ENCODE assay signal across 11 cellular contexts in the genomic region with DNA sequence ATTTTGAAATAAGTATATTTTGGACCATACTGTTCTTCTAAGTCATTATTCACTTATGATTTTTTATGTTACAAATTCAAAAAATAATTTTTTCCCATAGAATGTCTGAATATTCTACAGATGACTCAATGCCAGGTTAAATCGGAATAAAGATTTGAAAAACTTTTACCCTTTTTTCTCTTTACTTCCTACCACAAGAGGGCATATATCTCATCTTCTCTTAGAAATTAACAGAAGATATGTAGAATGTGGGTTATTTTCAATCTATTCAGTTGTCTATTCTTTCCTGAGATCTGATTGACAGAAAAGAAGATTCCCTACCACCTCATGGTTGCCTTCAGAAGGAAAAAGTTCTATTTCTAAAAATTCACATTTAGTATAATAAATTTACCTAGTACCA. TPM values are rescaled to one million over a fixed set of nuclear protein-coding genes. Genes with fewer than 3 reads are reported as not detected.
DNase-seq lines count a peak whose midpoint lies in the region; TF ChIP-seq lines count a peak whose summit lies in the region.
"Had no signal": no experiment of that assay in that cellular context is flagged by ENCODE, and none has a peak within 500 bp of the region (broad histone marks: within the 10 kb centered on the region; RNA-seq: fewer than 3 reads in every experiment).

No MANE protein-coding gene starts in this region.

- H3K4me3 ChIP-seq in AG10803 (ENCODE audit: low read length) (no peak overlapping the region), astrocyte of the spinal cord (ENCODE audit: low read depth, low read length) (no peak overlapping the region), liver (ENCODE audit: low read depth in 1 of 3, low read length in 3 of 3) (no peak overlapping the region)

- H3K27me3 ChIP-seq in liver (ENCODE audit: control insufficient read depth in 4 of 4, insufficient read depth in 4 of 4, low read length in 3 of 4): no peaks in the 10 kb centered on the region

- H3K4me1 ChIP-seq in liver (ENCODE audit: control insufficient read depth in 4 of 4, insufficient read depth in 4 of 4, low read length in 3 of 4): no peaks in the 10 kb centered on the region

- H3K9ac ChIP-seq in liver (ENCODE audit: low read depth in 1 of 2, low read length in 2 of 2): no peak overlapping the region

- in situ Hi-C loops in KBM-7 (cut with MboI; ENCODE audit: low pct_unique_long_range_greater_than_20kb, low sequenced_read_pairs): no loop called here
- in situ Hi-C loops in astrocyte of the spinal cord (cut with HindIII; ENCODE audit: low sequenced_read_pairs): no loop called here

- no peaks in the 10 kb centered on the region for H3K9me3 ChIP-seq in liver (ENCODE audit: control insufficient read depth in 4 of 4, low read length in 3 of 4)

- TF ChIP-seq CTCF in AG10803 (conservative IDR thresholded peaks at IDR 0.05; ENCODE audit: low read length) (peak; percentile 47), astrocyte of the spinal cord (IDR thresholded peaks at IDR 0.05; ENCODE audit: low read depth, low read length) (peak; percentile 31), liver (IDR thresholded peaks at IDR 0.05; ENCODE audit: low read depth, low read length, missing input control) (peak; percentile 20)

- H3K27ac ChIP-seq in liver (ENCODE audit: low read depth in 1 of 2, low read length in 2 of 2): no peak overlapping the region

- DNase-seq in AG10803 (ENCODE audit: low read depth): no peak
- peak; percentile 14 for DNase-seq in KBM-7
- DNase-seq in astrocyte of the spinal cord (ENCODE audit: low read depth, low spot score): peak; percentile 24
- DNase-seq in stimulated activated CD4-positive, alpha-beta T cell treated with anti-CD3 and anti-CD28 coated beads, Interleukin-4, amount 100 ng/mL, for 24 hours: no peak
- no peak for DNase-seq in activated CD4-positive, alpha-beta T cell treated with anti-CD3 and anti-CD28 coated beads for 48 hours
- DNase-seq in NCI-H345 treated with DMSO at 0.1 percent for 48 hours (lab: John Stamatoyannopoulos, UW; ENCODE audit: unreplicated experiment): no peak
- no peak for DNase-seq in GF-D8 (lab: John Stamatoyannopoulos, UW)
- DNase-seq: activated T-cell treated with anti-CD3 and anti-CD28 coated beads, Interleukin-2, amount 50 U/mL, for 24 hours; DND-41; NK-92 treated with Interleukin-12 subunit alpha and Interleukin-12 subunit beta, amount 100 ng/mL, for 24 hours had no signal

- H3K36me3 ChIP-seq in liver (ENCODE audit: control insufficient read depth in 4 of 4, insufficient read depth in 3 of 4, low read depth in 1 of 4, low read length in 3 of 4): no peaks in the 10 kb centered on the region

- 53% methylated on average over 1 of the region's 1 CpG for WGBS in liver

- peak; percentile 55 to 64 for TF ChIP-seq RAD21 in liver (IDR thresholded peaks at IDR 0.05)

TF ChIP-seq in liver, 16 proteins besides CTCF, POLR2A, EP300 and RAD21:
- TF ChIP-seq GABPA (IDR thresholded peaks at IDR 0.05 in 1 of 2, conservative IDR thresholded peaks at IDR 0.05 in 1 of 2) (no peak), RXRA (IDR thresholded peaks at IDR 0.05) (no peak), FOXA1 (IDR thresholded peaks at IDR 0.05) (no peak), ZBTB33 (IDR thresholded peaks at IDR 0.05) (no peak), EGR1 (IDR thresholded peaks at IDR 0.05; ENCODE audit: low read depth in 2 of 2) (no peak), NR2F2 (IDR thresholded peaks at IDR 0.05) (no peak), HNF4G (IDR thresholded peaks at IDR 0.05) (no peak), HNF4A (conservative IDR thresholded peaks at IDR 0.05) (no peak), MAX (IDR thresholded peaks at IDR 0.05) (no peak), JUND (IDR thresholded peaks at IDR 0.05) (no peak), FOXA2 (IDR thresholded peaks at IDR 0.05) (no peak), TAF1 (conservative IDR thresholded peaks at IDR 0.05) (no peak), YY1 (IDR thresholded peaks at IDR 0.05) (no peak), SP1 (IDR thresholded peaks at IDR 0.05) (no peak)
- TF ChIP-seq, protein P1, sequence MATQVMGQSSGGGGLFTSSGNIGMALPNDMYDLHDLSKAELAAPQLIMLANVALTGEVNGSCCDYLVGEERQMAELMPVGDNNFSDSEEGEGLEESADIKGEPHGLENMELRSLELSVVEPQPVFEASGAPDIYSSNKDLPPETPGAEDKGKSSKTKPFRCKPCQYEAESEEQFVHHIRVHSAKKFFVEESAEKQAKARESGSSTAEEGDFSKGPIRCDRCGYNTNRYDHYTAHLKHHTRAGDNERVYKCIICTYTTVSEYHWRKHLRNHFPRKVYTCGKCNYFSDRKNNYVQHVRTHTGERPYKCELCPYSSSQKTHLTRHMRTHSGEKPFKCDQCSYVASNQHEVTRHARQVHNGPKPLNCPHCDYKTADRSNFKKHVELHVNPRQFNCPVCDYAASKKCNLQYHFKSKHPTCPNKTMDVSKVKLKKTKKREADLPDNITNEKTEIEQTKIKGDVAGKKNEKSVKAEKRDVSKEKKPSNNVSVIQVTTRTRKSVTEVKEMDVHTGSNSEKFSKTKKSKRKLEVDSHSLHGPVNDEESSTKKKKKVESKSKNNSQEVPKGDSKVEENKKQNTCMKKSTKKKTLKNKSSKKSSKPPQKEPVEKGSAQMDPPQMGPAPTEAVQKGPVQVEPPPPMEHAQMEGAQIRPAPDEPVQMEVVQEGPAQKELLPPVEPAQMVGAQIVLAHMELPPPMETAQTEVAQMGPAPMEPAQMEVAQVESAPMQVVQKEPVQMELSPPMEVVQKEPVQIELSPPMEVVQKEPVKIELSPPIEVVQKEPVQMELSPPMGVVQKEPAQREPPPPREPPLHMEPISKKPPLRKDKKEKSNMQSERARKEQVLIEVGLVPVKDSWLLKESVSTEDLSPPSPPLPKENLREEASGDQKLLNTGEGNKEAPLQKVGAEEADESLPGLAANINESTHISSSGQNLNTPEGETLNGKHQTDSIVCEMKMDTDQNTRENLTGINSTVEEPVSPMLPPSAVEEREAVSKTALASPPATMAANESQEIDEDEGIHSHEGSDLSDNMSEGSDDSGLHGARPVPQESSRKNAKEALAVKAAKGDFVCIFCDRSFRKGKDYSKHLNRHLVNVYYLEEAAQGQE (IDR thresholded peaks at IDR 0.05): no peak
- TF ChIP-seq, protein P2, sequence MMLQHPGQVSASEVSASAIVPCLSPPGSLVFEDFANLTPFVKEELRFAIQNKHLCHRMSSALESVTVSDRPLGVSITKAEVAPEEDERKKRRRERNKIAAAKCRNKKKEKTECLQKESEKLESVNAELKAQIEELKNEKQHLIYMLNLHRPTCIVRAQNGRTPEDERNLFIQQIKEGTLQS (IDR thresholded peaks at IDR 0.05): no peak

RNA-seq across cellular contexts. Expression of gene KITLG, which starts 53.0 kb away (rescaled TPM):
- 1 to 10 TPM; 1.2 to 3.0 TPM for total RNA-seq in liver
- under 1 TPM; 0.39 to 0.56 TPM for polyA plus RNA-seq in liver

Comparison
In these comparisons a context has a peak if more than half of its experiments do, and no peak if none do; other contexts are left out.
1. DNase-seq: peak in KBM-7 (single experiment) and astrocyte of the spinal cord (single experiment); none in AG10803 (single experiment), stimulated activated CD4-positive, alpha-beta T cell treated with anti-CD3 and anti-CD28 coated beads, Interleukin-4, amount 100 ng/mL, for 24 hours (single experiment), activated CD4-positive, alpha-beta T cell treated with anti-CD3 and anti-CD28 coated beads for 48 hours (single experiment), NCI-H345 treated with DMSO at 0.1 percent for 48 hours (single experiment) and GF-D8 (single experiment).
2. Peak in every context shown above with its lines, with median percentiles within 50 percentile points of each other: CTCF ChIP-seq.